In genomic region chr2:222054813-222055212, GRCh38 we compare ENCODE assay signal across 23 cellular contexts.
"Had no signal": no experiment of that assay in that cellular context is flagged by ENCODE, and none has a peak within 500 bp of the region (broad histone marks: within the 10 kb centered on the region; RNA-seq: fewer than 3 reads in every experiment).

No MANE protein-coding gene starts in this region.

- H3K27ac ChIP-seq: esophagus squamous epithelium, lower lobe of right lung, ovary, psoas muscle, sigmoid colon, stomach, thyroid gland, vagina had no signal

- H3K36me3 ChIP-seq: esophagus squamous epithelium, lower lobe of right lung, ovary, sigmoid colon, stomach, thyroid gland, vagina had no signal

- H3K4me1 ChIP-seq: esophagus squamous epithelium, lower lobe of right lung, psoas muscle, stomach, thyroid gland, vagina had no signal

- H3K9me3 Mint-ChIP-seq: naive thymus-derived CD8-positive, alpha-beta T cell; nephron progenitor cell; stimulated activated effector memory CD8-positive, alpha-beta T cell treated with anti-CD3 and anti-CD28 coated beads, Interleukin-12 subunit alpha, Interleukin-12 subunit beta, amount 100 ng/mL, for 72 hours had no signal

- H3K9me3 ChIP-seq: esophagus squamous epithelium, lower lobe of right lung, ovary, psoas muscle, sigmoid colon, stomach, thyroid gland, vagina had no signal

- DNase-seq: cortex of kidney; effector memory CD8-positive, alpha-beta T cell; erythroblast; esophagus squamous epithelium; head of caudate nucleus; left ventricle myocardium superior; lower lobe of right lung; naive thymus-derived CD8-positive, alpha-beta T cell; nephron progenitor cell; occipital lobe; ovary; posterior cingulate gyrus; psoas muscle; right cardiac atrium; sigmoid colon; stimulated activated CD4-positive, alpha-beta T cell treated with anti-CD3 and anti-CD28 coated beads, Interleukin-2, amount 100 ng/mL, for 24 hours; stimulated activated CD4-positive, alpha-beta T cell treated with anti-CD3 and anti-CD28 coated beads, Interleukin-4, amount 100 ng/mL, for 24 hours; stimulated activated naive CD4-positive, alpha-beta T cell treated with Interleukin-2 at 50 U/mL for 16 hours; stomach; thyroid gland; trophoblast cell had no signal

- H3K4me3 ChIP-seq: esophagus squamous epithelium, lower lobe of right lung, ovary, psoas muscle, sigmoid colon, stomach, thyroid gland, vagina had no signal

- H3K4me1 Mint-ChIP-seq: stimulated activated effector memory CD8-positive, alpha-beta T cell treated with anti-CD3 and anti-CD28 coated beads, Interleukin-12 subunit alpha, Interleukin-12 subunit beta, amount 100 ng/mL, for 72 hours had no signal

- H3K27ac Mint-ChIP-seq: effector memory CD8-positive, alpha-beta T cell; naive thymus-derived CD8-positive, alpha-beta T cell; nephron progenitor cell; stimulated activated effector memory CD8-positive, alpha-beta T cell treated with anti-CD3 and anti-CD28 coated beads, Interleukin-12 subunit alpha, Interleukin-12 subunit beta, amount 100 ng/mL, for 72 hours had no signal

- H3K27me3 ChIP-seq: ovary, vagina had no signal

- H3K4me3 Mint-ChIP-seq: effector memory CD8-positive, alpha-beta T cell; naive thymus-derived CD8-positive, alpha-beta T cell; nephron progenitor cell; stimulated activated effector memory CD8-positive, alpha-beta T cell treated with anti-CD3 and anti-CD28 coated beads, Interleukin-12 subunit alpha, Interleukin-12 subunit beta, amount 100 ng/mL, for 72 hours had no signal

- H3K36me3 Mint-ChIP-seq: naive thymus-derived CD8-positive, alpha-beta T cell; stimulated activated effector memory CD8-positive, alpha-beta T cell treated with anti-CD3 and anti-CD28 coated beads, Interleukin-12 subunit alpha, Interleukin-12 subunit beta, amount 100 ng/mL, for 72 hours had no signal
